ENCODE assay signal across 8 cellular contexts in the genomic region with DNA sequence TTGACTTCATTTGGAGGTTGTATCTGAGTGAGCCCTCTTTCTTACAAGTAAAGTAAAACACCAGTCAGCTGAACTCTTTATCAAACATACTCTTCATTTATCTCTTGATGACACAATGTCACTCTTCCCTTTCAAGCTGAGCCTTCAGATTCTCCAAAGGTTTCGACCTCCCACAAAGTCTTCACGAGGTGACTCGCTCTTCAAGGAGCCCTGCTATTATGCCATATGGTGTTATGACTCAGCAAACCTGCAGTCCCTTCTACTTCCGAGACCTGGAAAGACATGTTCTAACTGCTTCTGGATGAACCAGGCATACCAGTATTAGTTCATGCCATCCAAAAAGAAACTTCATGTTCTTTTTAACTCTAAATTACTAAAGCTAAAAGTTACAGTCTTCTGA. TPM values are rescaled to one million over a fixed set of nuclear protein-coding genes. Genes with fewer than 3 reads are reported as not detected.
DNase-seq lines count a peak whose midpoint lies in the region; ATAC-seq and TF ChIP-seq lines count a peak whose summit lies in the region.

No MANE protein-coding gene starts in this region.

- H3K4me1 Mint-ChIP-seq in CD14-positive monocyte: peaks cover 11% of the 10 kb centered on the region
- H3K4me1 Mint-ChIP-seq in activated CD8-positive, alpha-beta T cell treated with anti-CD3 and anti-CD28 coated beads for 36 hours (ENCODE audit: low read depth): no peaks in the 10 kb centered on the region

- H3K36me3 ChIP-seq in mesodermal cell (ENCODE audit: control insufficient read depth, insufficient read depth, low read length) (no peaks in the 10 kb centered on the region), esophagus muscularis mucosa (no peaks in the 10 kb centered on the region)

- H3K4me1 ChIP-seq in mesodermal cell (ENCODE audit: control insufficient read depth, insufficient read depth, low read length, poor library complexity, severe bottlenecking) (peaks cover 22% of the 10 kb centered on the region), esophagus muscularis mucosa (peaks cover 0 to 26% (median 19%) of the 10 kb centered on the region in 4 donors)

- no peak for TF ChIP-seq EP300 in esophagus muscularis mucosa (IDR thresholded peaks at IDR 0.05)

- TF ChIP-seq POLR2A in esophagus muscularis mucosa (IDR thresholded peaks at IDR 0.05; ENCODE audit: low read depth): no peak

- H3K27me3 Mint-ChIP-seq in CD14-positive monocyte (ENCODE audit: low read depth in 3 of 3): peaks cover 0 to 5% (median 1%) of the 10 kb centered on the region in 3 donors
- peaks cover 11% of the 10 kb centered on the region for H3K27me3 Mint-ChIP-seq in activated CD8-positive, alpha-beta T cell treated with anti-CD3 and anti-CD28 coated beads for 36 hours

- H3K4me3 Mint-ChIP-seq in CD14-positive monocyte: peak overlapping the region in 1 of 2 donors; percentile 46
- H3K4me3 Mint-ChIP-seq in activated CD8-positive, alpha-beta T cell treated with anti-CD3 and anti-CD28 coated beads for 36 hours: no peak overlapping the region

- POLR2A ChIA-PET in activated CD8-positive, alpha-beta T cell treated with anti-CD3 and anti-CD28 coated beads for 36 hours (lab: Charles Lee): no interaction called here

- 10 to 30% methylated on average over 3 to 4 of the region's 4 CpGs for WGBS in mesodermal cell (ENCODE audit: insufficient coverage in 2 of 2), 2 experiments
- WGBS in esophagus muscularis mucosa: 46% methylated on average over 4 of the region's 4 CpGs

- ATAC-seq in activated CD8-positive, alpha-beta T cell treated with anti-CD3 and anti-CD28 coated beads for 36 hours: no peak

- no peaks in the 10 kb centered on the region for H3K9me3 ChIP-seq in mesodermal cell (ENCODE audit: control insufficient read depth, low read length)
- H3K9me3 ChIP-seq in esophagus muscularis mucosa: no peaks in the 10 kb centered on the region

- H3K27ac Mint-ChIP-seq in CD14-positive monocyte: peak overlapping the region in 1 of 7 donors; percentile 31
- H3K27ac Mint-ChIP-seq in activated CD8-positive, alpha-beta T cell treated with anti-CD3 and anti-CD28 coated beads for 36 hours: no peak overlapping the region

- intact Hi-C loops in CD14-positive monocyte (cut with micrococcal nuclease): loop anchor here (5.0 to 10.0 kb wide), 3 partner anchors 392 to 545 kb away; no protein-coding TSS in a partner anchor
- intact Hi-C loops in activated CD8-positive, alpha-beta T cell treated with anti-CD3 and anti-CD28 coated beads for 36 hours (cut with micrococcal nuclease): loop anchor here (5.0 to 10.0 kb wide), 3 partner anchors 372 to 542 kb away; a partner anchor contains a TSS
- intact Hi-C loops in esophagus muscularis mucosa (cut with DNase I): loop anchor here (5.0 to 10.0 kb wide), 2 partner anchors 80 to 672 kb away; no protein-coding TSS in a partner anchor

- H3K36me3 Mint-ChIP-seq in CD14-positive monocyte: no peaks in the 10 kb centered on the region
- no peaks in the 10 kb centered on the region for H3K36me3 Mint-ChIP-seq in activated CD8-positive, alpha-beta T cell treated with anti-CD3 and anti-CD28 coated beads for 36 hours (ENCODE audit: low read depth)

- no peaks in the 10 kb centered on the region for H3K9me3 Mint-ChIP-seq in CD14-positive monocyte
- H3K9me3 Mint-ChIP-seq in activated CD8-positive, alpha-beta T cell treated with anti-CD3 and anti-CD28 coated beads for 36 hours: no peaks in the 10 kb centered on the region

- H3K4me3 ChIP-seq in mesodermal cell (ENCODE audit: extremely low read depth, insufficient read depth, low read length, poor library complexity, severe bottlenecking) (no peak overlapping the region), esophagus muscularis mucosa (no peak overlapping the region)

- CTCF ChIA-PET in activated CD8-positive, alpha-beta T cell treated with anti-CD3 and anti-CD28 coated beads for 36 hours (lab: Charles Lee): interaction anchor here (0.9 to 5.8 kb wide), 9 partner anchors 21 to 669 kb away, joined by 3 to 35 read pairs (median 5); no protein-coding TSS in a partner anchor

- H3K27me3 ChIP-seq in esophagus muscularis mucosa: no peaks in the 10 kb centered on the region

- TF ChIP-seq CTCF in CD14-positive monocyte (IDR thresholded peaks at IDR 0.05) (no peak), esophagus muscularis mucosa (IDR thresholded peaks at IDR 0.05) (no peak)
- TF ChIP-seq CTCF in activated CD8-positive, alpha-beta T cell treated with anti-CD3 and anti-CD28 coated beads for 36 hours (IDR thresholded peaks at IDR 0.05): no peak

- peak; percentile 90 for DNase-seq in DMS 273 treated with DMSO at 0.1 percent for 48 hours (lab: John Stamatoyannopoulos, UW)
- DNase-seq in NAMALWA (ENCODE audit: low spot score): peak; percentile 7
- DNase-seq in brain pericyte (ENCODE audit: low read depth, low spot score): peak; percentile 16
- no peak for DNase-seq in CD14-positive monocyte (ENCODE audit: low spot score)
- DNase-seq in activated CD8-positive, alpha-beta T cell treated with anti-CD3 and anti-CD28 coated beads for 36 hours: no peak
- no peak for DNase-seq in esophagus muscularis mucosa (ENCODE audit: extremely low spot score)
- no peak for DNase-seq in activated CD8-positive, alpha-beta memory T cell treated with anti-CD3 and anti-CD28 coated beads, Interleukin-2, amount 50 U/mL, for 4 hours

- H3K27ac ChIP-seq in mesodermal cell (ENCODE audit: low read depth, low read length, severe bottlenecking) (peak overlapping the region; percentile 89), esophagus muscularis mucosa (replicated peaks in 1 of 4) (no peak overlapping the region)

RNA-seq across cellular contexts. Expression of a gene that starts 23.1 kb away (rescaled TPM):
- 0.18 TPM for polyA plus RNA-seq in mesodermal cell (2013, experiment 1 of 2)
- 0.20 TPM for polyA plus RNA-seq in mesodermal cell (2013, experiment 2 of 2)
- not detected for polyA plus RNA-seq in CD14-positive monocyte
- not detected for total RNA-seq in activated CD8-positive, alpha-beta T cell treated with anti-CD3 and anti-CD28 coated beads for 36 hours
- total RNA-seq in esophagus muscularis mucosa: not detected

RNA-seq across cellular contexts. Expression of a gene that starts 36.4 kb away (rescaled TPM):
- polyA plus RNA-seq in mesodermal cell (2013, experiment 1 of 2): 1.9 TPM
- polyA plus RNA-seq in mesodermal cell (2013, experiment 2 of 2): 1.7 TPM
- under 1 TPM; 0.20 to 0.28 TPM for polyA plus RNA-seq in CD14-positive monocyte
- not detected for total RNA-seq in activated CD8-positive, alpha-beta T cell treated with anti-CD3 and anti-CD28 coated beads for 36 hours
- under 1 TPM; under 0.01 to 0.33 (median 0.15) TPM for total RNA-seq in esophagus muscularis mucosa

Comparison
In these comparisons a context has a peak if more than half of its experiments do, and no peak if none do; other contexts are left out.
1. DNase-seq: peak in DMS 273 treated with DMSO at 0.1 percent for 48 hours (single experiment), NAMALWA (single experiment) and brain pericyte (single experiment); none in CD14-positive monocyte (single experiment), activated CD8-positive, alpha-beta T cell treated with anti-CD3 and anti-CD28 coated beads for 36 hours (single experiment), esophagus muscularis mucosa (single experiment) and activated CD8-positive, alpha-beta memory T cell treated with anti-CD3 and anti-CD28 coated beads, Interleukin-2, amount 50 U/mL, for 4 hours (single experiment).